Comparison of ENCODE assay signal across 18 cellular contexts in the genomic region with DNA sequence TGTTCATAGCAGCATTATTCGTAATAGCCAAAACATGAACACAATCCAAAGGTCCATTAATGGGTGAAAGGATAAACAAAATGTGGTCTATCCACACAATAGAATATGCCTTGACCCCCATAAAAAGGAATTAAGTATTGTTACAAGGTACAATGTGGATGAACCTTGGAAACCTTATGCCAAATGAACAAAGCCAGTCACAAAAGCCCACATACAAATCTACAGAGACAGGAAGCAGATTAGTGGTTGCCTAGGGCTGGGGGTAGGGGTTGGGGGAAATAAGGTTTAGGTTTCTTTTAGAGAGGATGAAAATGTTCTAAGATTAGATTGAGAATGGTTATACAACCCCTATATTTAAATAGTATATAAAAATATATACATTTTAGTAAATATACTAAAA. TPM values are rescaled to one million over a fixed set of nuclear protein-coding genes. Genes with fewer than 3 reads are reported as not detected.
DNase-seq lines count a peak whose midpoint lies in the region; ATAC-seq and TF ChIP-seq lines count a peak whose summit lies in the region.
"Had no signal": no experiment of that assay in that cellular context is flagged by ENCODE, and none has a peak within 500 bp of the region (broad histone marks: within the 10 kb centered on the region; RNA-seq: fewer than 3 reads in every experiment).

No MANE protein-coding gene starts in this region.

- peak overlapping the region; percentile 96; the same call in 1 of the 2 replicates for H3K27ac ChIP-seq in KMS-11
- peak overlapping the region; percentile 25 for H3K27ac ChIP-seq in naive thymus-derived CD4-positive, alpha-beta T cell (ENCODE audit: low read depth, low read length)
- H3K27ac ChIP-seq: A549, esophagus muscularis mucosa, right atrium auricular region, tibial nerve, VCaP had no signal

- H3K4me2 ChIP-seq in KMS-11: peak overlapping the region; percentile 88
- H3K4me2 ChIP-seq: A549 had no signal

- no peak overlapping the region for H3K9ac ChIP-seq in KMS-11

- intact Hi-C loops in activated T-helper 2 cell treated with anti-CD3 and anti-CD28 coated beads, Interferon-gamma antibody, Interleukin-2, Interleukin-4, amounts not matched to agents 10 μg/mL and 5 μg/mL and 100 μg/mL, durations not matched to agents 14 hours and 24 hours and 36 hours (cut with micrococcal nuclease): loop anchor here (2.0 to 10.0 kb wide), 7 partner anchors 13 to 675 kb away; partner anchors contain the start of genes COMMD3 and DNAJC1
- intact Hi-C loops in naive thymus-derived CD4-positive, alpha-beta T cell (cut with micrococcal nuclease): loop anchor here in 1 of 2 donors (1.0 to 10.0 kb wide), 3 partner anchors 10 to 427 kb away; partner anchors contain the start of gene MSRB2

- H3K27ac Mint-ChIP-seq in activated CD4-positive, alpha-beta T cell treated with anti-CD3 and anti-CD28 coated beads, Interleukin-2, amount 10 ng/mL, durations not matched to agents 7 days and 5 days: peak overlapping the region; percentile 74
- H3K27ac Mint-ChIP-seq in activated T-helper 2 cell treated with anti-CD3 and anti-CD28 coated beads, Interferon-gamma antibody, Interleukin-2, Interleukin-4, amounts not matched to agents 10 μg/mL and 5 μg/mL and 100 μg/mL, durations not matched to agents 14 hours and 24 hours and 36 hours: peak overlapping the region; percentile 61
- H3K27ac Mint-ChIP-seq in naive thymus-derived CD4-positive, alpha-beta T cell: peak overlapping the region; percentile 44 to 95 (median 76)
- H3K27ac Mint-ChIP-seq: stimulated activated naive B cell treated with anti-CD40 and anti-IgM and Interleukin-4, amounts not matched to agents 10 μg/mL and 1 μg/mL and 100 μg/mL, for 72 hours had no signal

- peaks cover 72% of the 10 kb centered on the region for H3K4me1 ChIP-seq in KMS-11 (ENCODE audit: low read depth, poor library complexity, severe bottlenecking)
- peaks cover 84 to 94% of the 10 kb centered on the region in 2 donors for H3K4me1 ChIP-seq in naive thymus-derived CD4-positive, alpha-beta T cell (ENCODE audit: control insufficient read depth in 2 of 2, insufficient read depth in 2 of 2, low read length in 2 of 2)

- TF ChIP-seq CTCF in KMS-11 (conservative IDR thresholded peaks at IDR 0.05; ENCODE audit: low read depth, low read length): no peak

- CTCF ChIA-PET in activated CD4-positive, alpha-beta T cell treated with anti-CD3 and anti-CD28 coated beads, Interleukin-2, amount 10 ng/mL, durations not matched to agents 7 days and 5 days (lab: Charles Lee): no interaction called here
- CTCF ChIA-PET in naive thymus-derived CD4-positive, alpha-beta T cell (lab: Charles Lee): no interaction called here

- peaks cover 4% of the 10 kb centered on the region; the same call in 1 of the 2 replicates for H4K20me1 ChIP-seq in KMS-11 (ENCODE audit: insufficient read depth)

- no peaks in the 10 kb centered on the region for H3K27me3 Mint-ChIP-seq in activated CD4-positive, alpha-beta T cell treated with anti-CD3 and anti-CD28 coated beads, Interleukin-2, amount 10 ng/mL, durations not matched to agents 7 days and 5 days
- no peaks in the 10 kb centered on the region for H3K27me3 Mint-ChIP-seq in activated T-helper 2 cell treated with anti-CD3 and anti-CD28 coated beads, Interferon-gamma antibody, Interleukin-2, Interleukin-4, amounts not matched to agents 10 μg/mL and 5 μg/mL and 100 μg/mL, durations not matched to agents 14 hours and 24 hours and 36 hours (ENCODE audit: low read depth)
- H3K27me3 Mint-ChIP-seq in naive thymus-derived CD4-positive, alpha-beta T cell: no peaks in the 10 kb centered on the region
- H3K27me3 Mint-ChIP-seq: stimulated activated naive B cell treated with anti-CD40 and anti-IgM and Interleukin-4, amounts not matched to agents 10 μg/mL and 1 μg/mL and 100 μg/mL, for 72 hours had no signal

- H3K4me1 Mint-ChIP-seq in activated CD4-positive, alpha-beta T cell treated with anti-CD3 and anti-CD28 coated beads, Interleukin-2, amount 10 ng/mL, durations not matched to agents 7 days and 5 days: peaks cover 92% of the 10 kb centered on the region
- H3K4me1 Mint-ChIP-seq in activated T-helper 2 cell treated with anti-CD3 and anti-CD28 coated beads, Interferon-gamma antibody, Interleukin-2, Interleukin-4, amounts not matched to agents 10 μg/mL and 5 μg/mL and 100 μg/mL, durations not matched to agents 14 hours and 24 hours and 36 hours (ENCODE audit: low read depth): peaks cover 83% of the 10 kb centered on the region
- H3K4me1 Mint-ChIP-seq in naive thymus-derived CD4-positive, alpha-beta T cell: peaks cover 65 to 100% (median 94%) of the 10 kb centered on the region in 7 donors

- ATAC-seq in naive thymus-derived CD4-positive, alpha-beta T cell: no peak
- ATAC-seq in HG02623 (IDR thresholded peaks at IDR 0.05; ENCODE audit: unreplicated experiment): no peak
- no peak for ATAC-seq in GM21367 (IDR thresholded peaks at IDR 0.05; ENCODE audit: unreplicated experiment)
- ATAC-seq in HG02642 (IDR thresholded peaks at IDR 0.05; ENCODE audit: poor library complexity, unreplicated experiment): no peak
- ATAC-seq: A549; stimulated activated naive B cell treated with anti-CD40 and anti-IgM and Interleukin-4, amounts not matched to agents 10 μg/mL and 1 μg/mL and 100 μg/mL, for 72 hours had no signal

- H3K9me3 Mint-ChIP-seq in activated CD4-positive, alpha-beta T cell treated with anti-CD3 and anti-CD28 coated beads, Interleukin-2, amount 10 ng/mL, durations not matched to agents 7 days and 5 days: no peaks in the 10 kb centered on the region
- no peaks in the 10 kb centered on the region for H3K9me3 Mint-ChIP-seq in activated T-helper 2 cell treated with anti-CD3 and anti-CD28 coated beads, Interferon-gamma antibody, Interleukin-2, Interleukin-4, amounts not matched to agents 10 μg/mL and 5 μg/mL and 100 μg/mL, durations not matched to agents 14 hours and 24 hours and 36 hours
- H3K9me3 Mint-ChIP-seq in naive thymus-derived CD4-positive, alpha-beta T cell: no peaks in the 10 kb centered on the region
- H3K9me3 Mint-ChIP-seq: stimulated activated naive B cell treated with anti-CD40 and anti-IgM and Interleukin-4, amounts not matched to agents 10 μg/mL and 1 μg/mL and 100 μg/mL, for 72 hours had no signal

- H3K4me3 ChIP-seq in KMS-11 (IDR thresholded peaks at IDR 0.05; ENCODE audit: insufficient read depth, low read depth, low read length): no peak overlapping the region
- H3K4me3 ChIP-seq in naive thymus-derived CD4-positive, alpha-beta T cell (ENCODE audit: low read length): peak overlapping the region; percentile 14
- H3K4me3 ChIP-seq: A549, esophagus muscularis mucosa, right atrium auricular region, tibial nerve had no signal

- DNase-seq in activated CD4-positive, alpha-beta T cell treated with anti-CD3 and anti-CD28 coated beads, Interleukin-2, amount 10 ng/mL, durations not matched to agents 7 days and 5 days: peak; percentile 44
- DNase-seq in activated CD4-positive, alpha-beta T cell treated with anti-CD3 and anti-CD28 coated beads for 4 hours: no peak
- no peak for DNase-seq in activated T-helper 2 cell treated with anti-CD3 and anti-CD28 coated beads, Interferon-gamma antibody, Interleukin-2, Interleukin-4, amounts not matched to agents 10 μg/mL and 5 μg/mL and 100 μg/mL, durations not matched to agents 14 hours and 24 hours and 36 hours (ENCODE audit: low spot score)
- peak in 7 of 9 donors; percentile 28 to 57 (median 43) for DNase-seq in naive thymus-derived CD4-positive, alpha-beta T cell
- DNase-seq: C1 segment of cervical spinal cord; NCI-H187 treated with DMSO at 0.1 percent for 48 hours; NCI-H446; stimulated activated CD4-positive, alpha-beta T cell treated with anti-CD3 and anti-CD28 coated beads, Interleukin-15, amount 100 ng/mL, for 24 hours; stimulated activated naive B cell treated with anti-CD40 and anti-IgM and Interleukin-4, amounts not matched to agents 10 μg/mL and 1 μg/mL and 100 μg/mL, for 72 hours had no signal

- POLR2A ChIA-PET in activated CD4-positive, alpha-beta T cell treated with anti-CD3 and anti-CD28 coated beads, Interleukin-2, amount 10 ng/mL, durations not matched to agents 7 days and 5 days (lab: Charles Lee): no interaction called here
- POLR2A ChIA-PET in naive thymus-derived CD4-positive, alpha-beta T cell (lab: Charles Lee): interaction anchor here (1.4 to 11.4 kb wide), 2 partner anchors 14 to 29 kb away, joined by 8 to 145 read pairs; no protein-coding TSS in a partner anchor

- peaks cover 71% of the 10 kb centered on the region for H3K79me2 ChIP-seq in KMS-11 (ENCODE audit: insufficient read depth, low read depth)

- H3K36me3 ChIP-seq in KMS-11 (ENCODE audit: insufficient read depth): no peaks in the 10 kb centered on the region
- H3K36me3 ChIP-seq in naive thymus-derived CD4-positive, alpha-beta T cell (ENCODE audit: control insufficient read depth in 2 of 3, insufficient read depth in 3 of 3, low read length in 3 of 3): no peaks in the 10 kb centered on the region
- H3K36me3 ChIP-seq: esophagus muscularis mucosa, right atrium auricular region, tibial nerve had no signal

- H3K36me3 Mint-ChIP-seq in activated CD4-positive, alpha-beta T cell treated with anti-CD3 and anti-CD28 coated beads, Interleukin-2, amount 10 ng/mL, durations not matched to agents 7 days and 5 days (ENCODE audit: low read depth): peaks cover 35% of the 10 kb centered on the region
- H3K36me3 Mint-ChIP-seq in activated T-helper 2 cell treated with anti-CD3 and anti-CD28 coated beads, Interferon-gamma antibody, Interleukin-2, Interleukin-4, amounts not matched to agents 10 μg/mL and 5 μg/mL and 100 μg/mL, durations not matched to agents 14 hours and 24 hours and 36 hours (ENCODE audit: low read depth): peaks cover 22% of the 10 kb centered on the region
- peaks cover 0 to 16% (median 5%) of the 10 kb centered on the region in 5 donors for H3K36me3 Mint-ChIP-seq in naive thymus-derived CD4-positive, alpha-beta T cell

- H3K27me3 ChIP-seq in KMS-11 (ENCODE audit: insufficient read depth, low read depth): no peaks in the 10 kb centered on the region
- no peaks in the 10 kb centered on the region for H3K27me3 ChIP-seq in naive thymus-derived CD4-positive, alpha-beta T cell (ENCODE audit: control insufficient read depth in 2 of 2, insufficient read depth in 2 of 2, low read length in 2 of 2)
- H3K27me3 ChIP-seq: esophagus muscularis mucosa, right atrium auricular region, tibial nerve had no signal

- no peaks in the 10 kb centered on the region for H3K9me3 ChIP-seq in naive thymus-derived CD4-positive, alpha-beta T cell (ENCODE audit: control insufficient read depth in 2 of 3, low read length in 3 of 3)
- H3K9me3 ChIP-seq: A549, esophagus muscularis mucosa, right atrium auricular region, tibial nerve had no signal

- H2AFZ ChIP-seq in KMS-11 (ENCODE audit: low read depth): no peak overlapping the region

- peak overlapping the region; percentile 24 for H3K4me3 Mint-ChIP-seq in activated CD4-positive, alpha-beta T cell treated with anti-CD3 and anti-CD28 coated beads, Interleukin-2, amount 10 ng/mL, durations not matched to agents 7 days and 5 days
- H3K4me3 Mint-ChIP-seq in activated T-helper 2 cell treated with anti-CD3 and anti-CD28 coated beads, Interferon-gamma antibody, Interleukin-2, Interleukin-4, amounts not matched to agents 10 μg/mL and 5 μg/mL and 100 μg/mL, durations not matched to agents 14 hours and 24 hours and 36 hours (ENCODE audit: low read depth): no peak overlapping the region
- peak overlapping the region; percentile 13 to 74 (median 44) for H3K4me3 Mint-ChIP-seq in naive thymus-derived CD4-positive, alpha-beta T cell
- H3K4me3 Mint-ChIP-seq: stimulated activated naive B cell treated with anti-CD40 and anti-IgM and Interleukin-4, amounts not matched to agents 10 μg/mL and 1 μg/mL and 100 μg/mL, for 72 hours had no signal

RNA-seq across cellular contexts. Expression of gene PIP4K2A, which starts 34.8 kb away (rescaled TPM):
- 100 to 1,000 TPM; 161 to 163 TPM for total RNA-seq in activated CD4-positive, alpha-beta T cell treated with anti-CD3 and anti-CD28 coated beads, Interleukin-2, amount 10 ng/mL, durations not matched to agents 7 days and 5 days
- 104 and 105 TPM in 2 replicates for total RNA-seq in activated T-helper 2 cell treated with anti-CD3 and anti-CD28 coated beads, Interferon-gamma antibody, Interleukin-2, Interleukin-4, amounts not matched to agents 10 μg/mL and 5 μg/mL and 100 μg/mL, durations not matched to agents 14 hours and 24 hours and 36 hours
- total RNA-seq in naive thymus-derived CD4-positive, alpha-beta T cell: 100 to 1,000 TPM; 110 to 152 (median 140) TPM
- 10 to 100 TPM; 40.9 to 43.5 TPM for polyA plus RNA-seq in naive thymus-derived CD4-positive, alpha-beta T cell

Comparison
In these comparisons a context has a peak if more than half of its experiments do, and no peak if none do; other contexts are left out.
1. DNase-seq: peak in activated CD4-positive, alpha-beta T cell treated with anti-CD3 and anti-CD28 coated beads, Interleukin-2, amount 10 ng/mL, durations not matched to agents 7 days and 5 days (single experiment) and naive thymus-derived CD4-positive, alpha-beta T cell (7 of 9); none in activated CD4-positive, alpha-beta T cell treated with anti-CD3 and anti-CD28 coated beads for 4 hours (0 of 2) and activated T-helper 2 cell treated with anti-CD3 and anti-CD28 coated beads, Interferon-gamma antibody, Interleukin-2, Interleukin-4, amounts not matched to agents 10 μg/mL and 5 μg/mL and 100 μg/mL, durations not matched to agents 14 hours and 24 hours and 36 hours (single experiment).
2. Peak in every context shown above with its lines, with median percentiles within 50 percentile points of each other: H3K27ac Mint-ChIP-seq.